In the genomic region with DNA sequence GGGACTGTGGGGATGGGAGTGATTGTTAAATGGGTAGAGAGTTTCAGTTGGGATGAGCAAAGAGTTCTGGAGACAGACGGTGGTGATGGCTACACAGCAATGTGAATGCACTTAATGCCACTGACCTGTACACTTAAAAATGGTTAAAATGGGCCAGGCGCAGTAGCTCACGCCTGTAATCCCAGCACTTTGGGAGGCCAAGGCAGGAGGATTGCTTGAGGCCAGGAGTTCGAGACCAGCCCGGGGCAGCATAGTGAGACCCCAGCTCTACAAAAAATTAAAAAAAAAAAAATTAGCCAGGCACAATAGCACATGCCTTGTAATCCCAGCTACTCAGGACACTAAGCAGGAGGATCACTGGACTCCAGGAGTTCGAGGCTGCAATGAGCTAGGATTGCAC, we compare ENCODE assay signal across 1 cellular context.
TF ChIP-seq lines count a peak whose summit lies in the region.

No MANE protein-coding gene starts in this region.

TF ChIP-seq in K562, 482 proteins besides CTCF, POLR2A, EP300 and RAD21:
- TF ChIP-seq, protein P1, sequence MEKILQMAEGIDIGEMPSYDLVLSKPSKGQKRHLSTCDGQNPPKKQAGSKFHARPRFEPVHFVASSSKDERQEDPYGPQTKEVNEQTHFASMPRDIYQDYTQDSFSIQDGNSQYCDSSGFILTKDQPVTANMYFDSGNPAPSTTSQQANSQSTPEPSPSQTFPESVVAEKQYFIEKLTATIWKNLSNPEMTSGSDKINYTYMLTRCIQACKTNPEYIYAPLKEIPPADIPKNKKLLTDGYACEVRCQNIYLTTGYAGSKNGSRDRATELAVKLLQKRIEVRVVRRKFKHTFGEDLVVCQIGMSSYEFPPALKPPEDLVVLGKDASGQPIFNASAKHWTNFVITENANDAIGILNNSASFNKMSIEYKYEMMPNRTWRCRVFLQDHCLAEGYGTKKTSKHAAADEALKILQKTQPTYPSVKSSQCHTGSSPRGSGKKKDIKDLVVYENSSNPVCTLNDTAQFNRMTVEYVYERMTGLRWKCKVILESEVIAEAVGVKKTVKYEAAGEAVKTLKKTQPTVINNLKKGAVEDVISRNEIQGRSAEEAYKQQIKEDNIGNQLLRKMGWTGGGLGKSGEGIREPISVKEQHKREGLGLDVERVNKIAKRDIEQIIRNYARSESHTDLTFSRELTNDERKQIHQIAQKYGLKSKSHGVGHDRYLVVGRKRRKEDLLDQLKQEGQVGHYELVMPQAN (IDR thresholded peaks at IDR 0.05; ENCODE audit: borderline replicate concordance): no peak
- peak; percentile 59 for TF ChIP-seq RBM25 (IDR thresholded peaks at IDR 0.05; ENCODE audit: low read depth, low read length, severe bottlenecking)
- peak; percentile 86 for TF ChIP-seq ZNF121 (CRISPR knock-in tag; conservative IDR thresholded peaks at IDR 0.05)
- TF ChIP-seq MECOM (CRISPR knock-in tag; IDR thresholded peaks at IDR 0.05): no peak
